In the genomic region with DNA sequence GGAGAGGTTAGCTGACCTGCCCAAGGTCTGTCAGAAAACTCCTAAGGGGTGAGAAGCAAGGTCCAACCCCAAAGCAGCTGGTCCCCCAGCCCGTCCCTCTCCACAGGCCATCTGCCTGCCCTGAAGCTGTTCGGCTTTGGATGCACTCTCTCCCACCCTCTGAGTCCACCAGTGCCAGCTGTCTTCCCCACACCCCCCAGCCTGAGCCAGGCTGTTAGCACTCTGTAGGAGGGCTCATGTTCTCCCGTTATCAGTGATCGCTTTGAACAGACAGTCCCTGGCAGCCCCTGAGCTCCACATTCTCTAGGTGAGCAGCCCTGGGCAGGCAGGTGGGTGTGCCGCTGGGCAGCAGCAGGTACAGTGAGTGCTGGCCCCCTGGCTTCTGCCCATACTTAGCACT, we compare ENCODE assay signal across 18 cellular contexts.
"Had no signal": no experiment of that assay in that cellular context is flagged by ENCODE, and none has a peak within 500 bp of the region (broad histone marks: within the 10 kb centered on the region; RNA-seq: fewer than 3 reads in every experiment).

No MANE protein-coding gene starts in this region.

- H3K36me3 Mint-ChIP-seq: activated naive CD8-positive, alpha-beta T cell; WTC11 had no signal

- DNase-seq: activated CD4-positive, alpha-beta T cell treated with anti-CD3 and anti-CD28 coated beads for 48 hours; activated CD8-positive, alpha-beta T cell treated with anti-CD3 and anti-CD28 coated beads for 36 hours; activated effector memory CD4-positive, alpha-beta T cell treated with anti-CD3 and anti-CD28 coated beads, Interleukin-2, amount 50 U/mL, for 16 hours; activated T-cell treated with anti-CD3 and anti-CD28 coated beads, Interleukin-2, amount 50 U/mL, for 4 hours; amniotic stem cell; body of pancreas; central memory CD4-positive, alpha-beta T cell; colonic mucosa; hippocampal formation; midbrain; right lobe of liver; trophoblast cell had no signal

- H3K27me3 ChIP-seq: body of pancreas, colonic mucosa, esophagus muscularis mucosa, right lobe of liver, suprapubic skin had no signal

- H3K27ac Mint-ChIP-seq: activated CD8-positive, alpha-beta T cell treated with anti-CD3 and anti-CD28 coated beads for 36 hours; activated naive CD8-positive, alpha-beta T cell; stimulated activated naive CD8-positive, alpha-beta T cell treated with anti-CD3 and anti-CD28 coated beads, Interleukin-15, Interleukin-2, amounts not matched to agents 100 ng/mL and 50 ng/mL, for 24 hours; WTC11 had no signal

- H3K4me3 Mint-ChIP-seq: activated CD8-positive, alpha-beta T cell treated with anti-CD3 and anti-CD28 coated beads for 36 hours; activated naive CD8-positive, alpha-beta T cell; activated T-cell treated with anti-CD3 and anti-CD28 coated beads, Interleukin-2, amount 50 U/mL, for 4 hours; stimulated activated naive CD8-positive, alpha-beta T cell treated with anti-CD3 and anti-CD28 coated beads, Interleukin-15, Interleukin-2, amounts not matched to agents 100 ng/mL and 50 ng/mL, for 24 hours; WTC11 had no signal

- H3K4me1 ChIP-seq: body of pancreas, colonic mucosa, esophagus muscularis mucosa, right lobe of liver, suprapubic skin had no signal

- H3K36me3 ChIP-seq: colonic mucosa, esophagus muscularis mucosa, right lobe of liver, suprapubic skin had no signal

- H3K9me3 Mint-ChIP-seq: activated CD8-positive, alpha-beta T cell treated with anti-CD3 and anti-CD28 coated beads for 36 hours; activated T-cell treated with anti-CD3 and anti-CD28 coated beads, Interleukin-2, amount 50 U/mL, for 4 hours; stimulated activated naive CD8-positive, alpha-beta T cell treated with anti-CD3 and anti-CD28 coated beads, Interleukin-15, Interleukin-2, amounts not matched to agents 100 ng/mL and 50 ng/mL, for 24 hours; WTC11 had no signal

- ATAC-seq: activated CD8-positive, alpha-beta T cell treated with anti-CD3 and anti-CD28 coated beads for 36 hours; activated T-cell treated with anti-CD3 and anti-CD28 coated beads, Interleukin-2, amount 50 U/mL, for 4 hours; body of pancreas; left lobe of liver; right lobe of liver; WTC11 had no signal

- H3K4me3 ChIP-seq: body of pancreas, colonic mucosa, esophagus muscularis mucosa, right lobe of liver, suprapubic skin had no signal

- H3K27me3 Mint-ChIP-seq: activated CD8-positive, alpha-beta T cell treated with anti-CD3 and anti-CD28 coated beads for 36 hours; activated naive CD8-positive, alpha-beta T cell; stimulated activated naive CD8-positive, alpha-beta T cell treated with anti-CD3 and anti-CD28 coated beads, Interleukin-15, Interleukin-2, amounts not matched to agents 100 ng/mL and 50 ng/mL, for 24 hours had no signal

- H3K27ac ChIP-seq: body of pancreas, colonic mucosa, esophagus muscularis mucosa, right lobe of liver, suprapubic skin had no signal

- H3K9me3 ChIP-seq: body of pancreas, colonic mucosa, esophagus muscularis mucosa, right lobe of liver, suprapubic skin had no signal
